1 cellular context compared by ENCODE assay signal in genomic region chr11:32071811-32072210, GRCh38.
TF ChIP-seq lines count a peak whose summit lies in the region.

No MANE protein-coding gene starts in this region.

TF ChIP-seq in GM12878, 131 proteins besides CTCF, POLR2A, EP300 and RAD21 (continued from another document):
- TF ChIP-seq ESRRA (IDR thresholded peaks at IDR 0.05; ENCODE audit: low read length) = no peak
